Comparison of ENCODE assay signal across 8 cellular contexts in the genomic region with DNA sequence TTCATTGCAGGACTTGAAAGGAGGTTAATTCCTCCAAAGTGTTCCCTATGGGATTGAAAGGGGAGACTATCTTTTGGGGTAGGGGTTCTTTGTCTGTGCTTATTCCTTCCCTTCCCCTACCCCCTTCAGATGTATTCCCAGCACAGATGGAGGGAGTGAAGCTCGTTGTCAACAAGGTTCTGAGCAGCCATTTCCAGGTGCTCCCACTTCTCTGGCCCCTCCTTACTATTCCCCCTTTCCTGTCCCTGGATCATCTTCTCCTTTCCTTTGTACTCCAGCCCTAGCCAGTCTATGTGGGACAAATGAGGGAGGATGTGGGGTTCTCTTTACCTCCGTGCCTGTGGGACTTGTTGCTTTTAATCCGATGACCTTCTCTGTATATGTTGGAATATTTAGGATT. TPM values are rescaled to one million over a fixed set of nuclear protein-coding genes. Genes with fewer than 3 reads are reported as not detected.
DNase-seq lines count a peak whose midpoint lies in the region; ATAC-seq and TF ChIP-seq lines count a peak whose summit lies in the region.

No MANE protein-coding gene starts in this region.

- H3K4me2 ChIP-seq in GM23248 (ENCODE audit: unreplicated experiment): peak overlapping the region; percentile 73

- peak overlapping the region; percentile 80 for H3K9ac ChIP-seq in GM23248

- peaks cover 5% of the 10 kb centered on the region; the same call in 1 of the 2 replicates for H3F3A ChIP-seq in GM23248 (ENCODE audit: insufficient read depth)

- H3K27me3 ChIP-seq in GM23248 (replicated peaks; ENCODE audit: insufficient read depth) (no peaks in the 10 kb centered on the region), Peyer's patch (no peaks in the 10 kb centered on the region), psoas muscle (ENCODE audit: insufficient read depth in 3 of 3, low read length in 2 of 3) (no peaks in the 10 kb centered on the region)

- no peaks in the 10 kb centered on the region for H3K9me2 ChIP-seq in GM23248 (ENCODE audit: insufficient read depth)

- H3K4me3 ChIP-seq in GM23248 (peak overlapping the region; percentile 91), Peyer's patch (peak overlapping the region; percentile 64 to 83 (median 68)), epithelial cell of proximal tubule (ENCODE audit: low read depth, low read length) (peak overlapping the region; percentile 71), psoas muscle (peak overlapping the region; percentile 85)

- WGBS in GM23248 (ENCODE audit: low coverage in 1 of 2, low lambda C conversion rate in 2 of 2, missing lambda C conversion rate in 2 of 2), 2 experiments: 60% methylated on average over 3 of the region's 3 CpGs
- WGBS in psoas muscle, 3 donors: 43 to 59% (median 49%) methylated on average over 3 of the region's 3 CpGs

- in situ Hi-C loops in GM23248 (cut with MboI): no loop called here

- no peak overlapping the region for H3K27ac ChIP-seq in GM23248
- H3K27ac ChIP-seq in Peyer's patch: peak overlapping the region; percentile 70 to 76 (median 74)
- H3K27ac ChIP-seq in psoas muscle: peak overlapping the region; percentile 77

- TF ChIP-seq CTCF in Peyer's patch (IDR thresholded peaks at IDR 0.05) (no peak), epithelial cell of proximal tubule (conservative IDR thresholded peaks at IDR 0.05; ENCODE audit: low read depth, low read length) (no peak), psoas muscle (IDR thresholded peaks at IDR 0.05) (no peak), GM10266 (IDR thresholded peaks at IDR 0.05; ENCODE audit: control insufficient read depth, insufficient read depth, low read depth, missing control alignments) (no peak)

- TF ChIP-seq POLR2A in Peyer's patch (IDR thresholded peaks at IDR 0.05): no peak

- H3K9me3 ChIP-seq in GM23248 (ENCODE audit: low read depth) (no peaks in the 10 kb centered on the region), Peyer's patch (no peaks in the 10 kb centered on the region), psoas muscle (no peaks in the 10 kb centered on the region)

- H3K36me3 ChIP-seq in GM23248 (ENCODE audit: low read depth) (no peaks in the 10 kb centered on the region; the same call in 1 of the 2 replicates), Peyer's patch (peaks cover 0 to 23% (median 0%) of the 10 kb centered on the region in 3 donors), psoas muscle (ENCODE audit: insufficient read depth in 1 of 2, low read depth in 1 of 2) (peaks cover 8 to 32% of the 10 kb centered on the region in 2 donors)

- DNase-seq in GM23248 (no peak), Peyer's patch (no peak), epithelial cell of proximal tubule (ENCODE audit: low read depth) (no peak), psoas muscle (no peak), nucleus accumbens (lab: John Stamatoyannopoulos, UW) (no peak), NCI-H146 treated with DMSO at 0.1 percent for 48 hours (lab: John Stamatoyannopoulos, UW; ENCODE audit: unreplicated experiment) (no peak), GM10266 (ENCODE audit: extremely low spot score) (no peak), NCI-H1417 treated with DMSO at 0.1 percent for 48 hours (lab: John Stamatoyannopoulos, UW) (no peak)

- intact Hi-C loops in psoas muscle (cut with DNase I): loop anchor here (2.0 to 5.0 kb wide), 4 partner anchors 66 to 156 kb away; a partner anchor contains a TSS

- no peaks in the 10 kb centered on the region for H4K20me1 ChIP-seq in GM23248 (ENCODE audit: insufficient read depth)

- peaks cover 7% of the 10 kb centered on the region for H3K79me2 ChIP-seq in GM23248 (ENCODE audit: insufficient read depth)

- H3K4me1 ChIP-seq in GM23248 (ENCODE audit: insufficient read depth) (peaks cover 11% of the 10 kb centered on the region; the same call in 1 of the 2 replicates), Peyer's patch (peaks cover 6 to 40% (median 10%) of the 10 kb centered on the region in 4 donors), psoas muscle (peaks cover 12% of the 10 kb centered on the region)

- ATAC-seq in psoas muscle: no peak

- peak overlapping the region; percentile 93 for H2AFZ ChIP-seq in GM23248

RNA-seq across cellular contexts. Expression of a gene that starts 0.9 kb away (rescaled TPM):
- 6.5 and 19.1 TPM in 2 replicates for total RNA-seq in GM23248 (2014; rRNA removed; shearing (Covaris generic))
- polyA plus RNA-seq in GM23248 (2016; fragmentation: Nextera tagmentation; extraction: Ambion mirVana): 5.7 and 5.8 TPM in 2 replicates
- 10 to 100 TPM in 3 of 4 donors, 1 to 10 TPM in 1; 8.3 to 32.2 (median 24.9) TPM for total RNA-seq in Peyer's patch
- 6.2 and 12.4 TPM in 2 replicates for total RNA-seq in epithelial cell of proximal tubule
- total RNA-seq in psoas muscle: 10 to 100 TPM; 10.0 to 39.2 (median 27.5) TPM
- 10 to 100 TPM; 26.4 to 38.3 (median 32.4) TPM for polyA plus RNA-seq in psoas muscle

RNA-seq across cellular contexts. Expression of a gene that starts 3.3 kb away (rescaled TPM):
- total RNA-seq in GM23248 (2014; rRNA removed; shearing (Covaris generic)): not detected in 2 replicates
- polyA plus RNA-seq in GM23248 (2016; fragmentation: Nextera tagmentation; extraction: Ambion mirVana): not detected in 2 replicates
- total RNA-seq in Peyer's patch: not detected
- not detected in 2 replicates for total RNA-seq in epithelial cell of proximal tubule
- total RNA-seq in psoas muscle: under 1 TPM in 1 of 4 donors, not detected in 3; 0.86 TPM
- not detected for polyA plus RNA-seq in psoas muscle

RNA-seq across cellular contexts. Expression of a gene that starts 11.2 kb away (rescaled TPM):
- total RNA-seq in GM23248 (2014; rRNA removed; shearing (Covaris generic)): not detected in 2 replicates
- 0.70 TPM in 1 of 2 replicates, not detected in the other for polyA plus RNA-seq in GM23248 (2016; fragmentation: Nextera tagmentation; extraction: Ambion mirVana)
- 1 to 10 TPM in 1 of 4 donors, not detected in 3; 3.2 TPM for total RNA-seq in Peyer's patch
- not detected in 2 replicates for total RNA-seq in epithelial cell of proximal tubule
- not detected for total RNA-seq in psoas muscle
- under 1 TPM; 0.17 to 0.42 (median 0.25) TPM for polyA plus RNA-seq in psoas muscle

RNA-seq across cellular contexts. Expression of a gene that starts 11.7 kb away (rescaled TPM):
- not detected in 2 replicates for total RNA-seq in GM23248 (2014; rRNA removed; shearing (Covaris generic))
- polyA plus RNA-seq in GM23248 (2016; fragmentation: Nextera tagmentation; extraction: Ambion mirVana) (0.49 TPM in 1 of 2 replicates, not detected in the other), psoas muscle (10 to 100 TPM in 2 of 3 donors, 1 to 10 TPM in 1; 8.3 to 23.5 (median 12.4) TPM)
- total RNA-seq in Peyer's patch (10 to 100 TPM in 2 of 4 donors, 1 to 10 TPM in 1, not detected in 1; 5.1 to 33.8 (median 11.9) TPM), epithelial cell of proximal tubule (not detected in 2 replicates), psoas muscle (10 to 100 TPM in 2 of 4 donors, 1 to 10 TPM in 2; 3.3 to 11.3 (median 9.7) TPM)

RNA-seq across cellular contexts. Expression of a gene that starts 24.6 kb away (rescaled TPM):
- total RNA-seq in GM23248 (2014; rRNA removed; shearing (Covaris generic)): 104 and 125 TPM in 2 replicates
- polyA plus RNA-seq in GM23248 (2016; fragmentation: Nextera tagmentation; extraction: Ambion mirVana) (135 and 141 TPM in 2 replicates), psoas muscle (100 to 1,000 TPM; 207 to 270 (median 232) TPM)
- total RNA-seq in Peyer's patch (100 to 1,000 TPM; 157 to 192 (median 176) TPM), epithelial cell of proximal tubule (104 and 124 TPM in 2 replicates), psoas muscle (100 to 1,000 TPM; 204 to 336 (median 272) TPM)
